In genomic region chr2:179274749-179275148, GRCh38 we compare ENCODE assay signal across 10 cellular contexts. TPM values are rescaled to one million over a fixed set of nuclear protein-coding genes. Genes with fewer than 3 reads are reported as not detected.
A peak's percentile ranks its signal among the peaks of the same experiment; 100 is the strongest.
DNase-seq lines count a peak whose midpoint lies in the region; ATAC-seq and TF ChIP-seq lines count a peak whose summit lies in the region.
"Had no signal": no experiment of that assay in that cellular context is flagged by ENCODE, and none has a peak within 500 bp of the region (broad histone marks: within the 10 kb centered on the region; RNA-seq: fewer than 3 reads in every experiment).

No MANE protein-coding gene starts in this region.

- no peaks in the 10 kb centered on the region for H3K4me1 Mint-ChIP-seq in activated T-helper 17 cell treated with anti-CD3 and anti-CD28 coated beads, Interleukin-2, amount 50 U/mL, for 72 hours

- H3K9me3 Mint-ChIP-seq in activated T-helper 17 cell treated with anti-CD3 and anti-CD28 coated beads, Interleukin-2, amount 50 U/mL, for 72 hours, result no peaks in the 10 kb centered on the region
- H3K9me3 Mint-ChIP-seq: activated CD4-positive, alpha-beta T cell treated with anti-CD3 and anti-CD28 coated beads, Interleukin-2, amount 10 ng/mL, durations not matched to agents 7 days and 5 days had no signal

- ATAC-seq in GM21360 (IDR thresholded peaks at IDR 0.05; ENCODE audit: unreplicated experiment) (peak; percentile 88), HG03280 (IDR thresholded peaks at IDR 0.05; ENCODE audit: unreplicated experiment) (peak; percentile 87), SK-N-SH treated with all-trans-retinoic acid at 6 μM for 48 hours (no peak)
- ATAC-seq in activated T-helper 17 cell treated with anti-CD3 and anti-CD28 coated beads, Interleukin-2, amount 50 U/mL, for 72 hours (replicated peaks), result no peak

- H3K27ac Mint-ChIP-seq in activated T-helper 17 cell treated with anti-CD3 and anti-CD28 coated beads, Interleukin-2, amount 50 U/mL, for 72 hours, result no peak overlapping the region
- H3K27ac Mint-ChIP-seq: activated CD4-positive, alpha-beta T cell treated with anti-CD3 and anti-CD28 coated beads, Interleukin-2, amount 10 ng/mL, durations not matched to agents 7 days and 5 days had no signal

- no peaks in the 10 kb centered on the region for H3K36me3 Mint-ChIP-seq in activated T-helper 17 cell treated with anti-CD3 and anti-CD28 coated beads, Interleukin-2, amount 50 U/mL, for 72 hours (ENCODE audit: low read depth)

- no peak overlapping the region for H3K4me3 Mint-ChIP-seq in activated T-helper 17 cell treated with anti-CD3 and anti-CD28 coated beads, Interleukin-2, amount 50 U/mL, for 72 hours
- H3K4me3 Mint-ChIP-seq: activated CD4-positive, alpha-beta T cell treated with anti-CD3 and anti-CD28 coated beads, Interleukin-2, amount 10 ng/mL, durations not matched to agents 7 days and 5 days had no signal

- peaks cover 10% of the 10 kb centered on the region for H3K27me3 Mint-ChIP-seq in activated T-helper 17 cell treated with anti-CD3 and anti-CD28 coated beads, Interleukin-2, amount 50 U/mL, for 72 hours

- TF ChIP-seq CTCF in GM12865 (IDR thresholded peaks at IDR 0.05; ENCODE audit: insufficient read depth, low read depth, low read length, missing control alignments), result no peak

- H3K4me3 ChIP-seq in GM12865 (ENCODE audit: low read depth, low read length), result no peak overlapping the region

- H3K27ac ChIP-seq in caudate nucleus (ENCODE audit: low read depth, low read length), result peak overlapping the region; percentile 3

- DNase-seq in GM12865 (ENCODE audit: low read depth), result peak; percentile 69
- no peak for DNase-seq in caudate nucleus (lab: John Stamatoyannopoulos, UW)
- no peak for DNase-seq in NCI-H446 treated with DMSO at 0.1 percent for 48 hours (lab: John Stamatoyannopoulos, UW)
- DNase-seq in middle frontal gyrus (ENCODE audit: extremely low spot score, low spot score), result no peak
- DNase-seq: activated CD4-positive, alpha-beta T cell treated with anti-CD3 and anti-CD28 coated beads, Interleukin-2, amount 10 ng/mL, durations not matched to agents 7 days and 5 days; COR-L47 had no signal

TF ChIP-seq in SK-N-SH treated with all-trans-retinoic acid at 6 μM for 48 hours, 23 proteins besides CTCF, POLR2A, EP300 and RAD21:
- TF ChIP-seq, protein P1, sequence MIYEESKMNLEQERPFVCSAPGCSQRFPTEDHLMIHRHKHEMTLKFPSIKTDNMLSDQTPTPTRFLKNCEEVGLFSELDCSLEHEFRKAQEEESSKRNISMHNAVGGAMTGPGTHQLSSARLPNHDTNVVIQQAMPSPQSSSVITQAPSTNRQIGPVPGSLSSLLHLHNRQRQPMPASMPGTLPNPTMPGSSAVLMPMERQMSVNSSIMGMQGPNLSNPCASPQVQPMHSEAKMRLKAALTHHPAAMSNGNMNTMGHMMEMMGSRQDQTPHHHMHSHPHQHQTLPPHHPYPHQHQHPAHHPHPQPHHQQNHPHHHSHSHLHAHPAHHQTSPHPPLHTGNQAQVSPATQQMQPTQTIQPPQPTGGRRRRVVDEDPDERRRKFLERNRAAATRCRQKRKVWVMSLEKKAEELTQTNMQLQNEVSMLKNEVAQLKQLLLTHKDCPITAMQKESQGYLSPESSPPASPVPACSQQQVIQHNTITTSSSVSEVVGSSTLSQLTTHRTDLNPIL (CRISPR knock-in tag; IDR thresholded peaks at IDR 0.05; ENCODE audit: low read depth), result no peak

RNA-seq across cellular contexts. Expression of gene SESTD1, which starts 10.1 kb away (rescaled TPM):
- total RNA-seq in activated T-helper 17 cell treated with anti-CD3 and anti-CD28 coated beads, Interleukin-2, amount 50 U/mL, for 72 hours, result 1 to 10 TPM; 7.7 to 9.9 TPM

Comparison
In these comparisons a context has a peak if more than half of its experiments do, and no peak if none do; other contexts are left out.
1. ATAC-seq: peak in GM21360 (single experiment) and HG03280 (single experiment); none in activated T-helper 17 cell treated with anti-CD3 and anti-CD28 coated beads, Interleukin-2, amount 50 U/mL, for 72 hours (single experiment) and SK-N-SH treated with all-trans-retinoic acid at 6 μM for 48 hours (single experiment).